Comparison of ENCODE assay signal across 18 cellular contexts in the genomic region with DNA sequence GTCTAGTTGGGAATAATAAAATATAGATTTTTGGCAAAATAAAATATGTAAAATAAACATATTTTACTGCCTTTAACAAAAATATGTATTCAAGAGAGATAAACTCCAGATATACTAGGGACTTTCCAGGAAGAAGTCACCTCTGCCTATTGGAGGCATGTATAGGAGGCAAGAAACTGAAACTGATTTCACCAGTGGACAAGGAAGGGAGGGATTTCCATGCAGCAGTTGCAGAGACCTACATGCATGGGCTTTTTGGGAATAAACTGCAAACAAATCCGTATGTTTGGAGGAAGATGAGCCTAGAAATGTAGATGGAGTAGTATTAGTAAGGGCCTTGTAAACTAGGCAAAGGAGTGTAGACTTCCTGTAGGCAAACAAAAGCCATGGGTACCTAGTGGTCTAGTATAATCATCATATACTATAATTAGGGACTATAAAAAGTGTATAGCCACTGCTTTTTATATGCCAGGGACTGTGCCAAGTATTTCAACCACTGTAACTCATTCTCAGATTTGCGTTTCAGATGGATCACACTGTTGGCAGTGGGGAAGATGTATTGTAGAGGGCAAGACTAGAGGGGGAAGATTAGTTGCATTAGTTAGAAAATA. TPM values are rescaled to one million over a fixed set of nuclear protein-coding genes. Genes with fewer than 3 reads are reported as not detected.
DNase-seq lines count a peak whose midpoint lies in the region; ATAC-seq and TF ChIP-seq lines count a peak whose summit lies in the region.
"Had no signal": no experiment of that assay in that cellular context is flagged by ENCODE, and none has a peak within 500 bp of the region (broad histone marks: within the 10 kb centered on the region; RNA-seq: fewer than 3 reads in every experiment).

No MANE protein-coding gene starts in this region.

- H2AFZ ChIP-seq in IMR-90 (replicated peaks; ENCODE audit: low read length, poor library complexity): no peak overlapping the region
- H2AFZ ChIP-seq: GM23248 had no signal

- no peak overlapping the region; the same call in 1 of the 2 replicates for H4K5ac ChIP-seq in IMR-90 (ENCODE audit: low read depth, low read length)

- no peak overlapping the region for H4K8ac ChIP-seq in IMR-90 (ENCODE audit: low read depth in 2 of 2, low read length in 2 of 2)

- no peak overlapping the region for H3K4ac ChIP-seq in IMR-90 (ENCODE audit: low read depth, low read length)

- H3K79me1 ChIP-seq in IMR-90 (ENCODE audit: low read depth in 1 of 2, low read length in 2 of 2): peaks cover 0 to 6% of the 10 kb centered on the region in 2 experiments; a peak in 1 of 4 replicates

- no peak for DNase-seq in HFFc6
- peak; percentile 24 for DNase-seq in IMR-90
- DNase-seq in choroid plexus epithelial cell (ENCODE audit: low read depth): peak; percentile 20
- peak in 1 of 3 donors; percentile 21 for DNase-seq in mucosa of descending colon
- no peak for DNase-seq in lower lobe of right lung
- DNase-seq: BE2C; CD4-positive, alpha-beta memory T cell; COR-L47; DMS153; DMS79 treated with DMSO at 0.1 percent for 48 hours; EL; GDM1 had no signal

- no peaks in the 10 kb centered on the region for H3K36me3 Mint-ChIP-seq in HFFc6 (ENCODE audit: low read depth)
- H3K36me3 Mint-ChIP-seq: CD4-positive, alpha-beta memory T cell had no signal

- no peaks in the 10 kb centered on the region; the same call in 1 of the 2 replicates for H3K36me3 ChIP-seq in IMR-90 (ENCODE audit: control insufficient read depth, insufficient read depth, low read length)
- H3K36me3 ChIP-seq in mucosa of descending colon (ENCODE audit: low read depth): no peaks in the 10 kb centered on the region
- H3K36me3 ChIP-seq in lower lobe of right lung: no peaks in the 10 kb centered on the region
- H3K36me3 ChIP-seq: BE2C had no signal

- peaks cover 45% of the 10 kb centered on the region for H3K4me1 Mint-ChIP-seq in HFFc6 (ENCODE audit: low read depth)
- H3K4me1 Mint-ChIP-seq: CD4-positive, alpha-beta memory T cell had no signal

- H2BK20ac ChIP-seq in IMR-90 (ENCODE audit: low read depth, low read length): no peak overlapping the region

- H2AK9ac ChIP-seq in IMR-90 (replicated peaks; ENCODE audit: low read depth, low read length, poor library complexity): no peak overlapping the region

- no peak overlapping the region for H3K4me2 ChIP-seq in IMR-90 (ENCODE audit: low read depth, low read length)
- H3K4me2 ChIP-seq: A549 had no signal

- CTCF ChIA-PET in IMR-90 (lab: Yijun Ruan, JAX): no interaction called here

- H3K18ac ChIP-seq in IMR-90 (ENCODE audit: low read depth, low read length): no peak overlapping the region

- no peak overlapping the region for H3K4me3 Mint-ChIP-seq in HFFc6
- H3K4me3 Mint-ChIP-seq: CD4-positive, alpha-beta memory T cell had no signal

- H2BK5ac ChIP-seq in IMR-90 (ENCODE audit: low read depth, low read length, poor library complexity, severe bottlenecking): no peak overlapping the region

- H3K56ac ChIP-seq in IMR-90 (ENCODE audit: extremely low read depth, insufficient read depth, low read length): no peak overlapping the region

- TF ChIP-seq CTCF in HFFc6 (IDR thresholded peaks at IDR 0.05) (no peak), IMR-90 (conservative IDR thresholded peaks at IDR 0.05; ENCODE audit: low read depth, low read length) (no peak), choroid plexus epithelial cell (conservative IDR thresholded peaks at IDR 0.05; ENCODE audit: low read depth, low read length) (no peak), mucosa of descending colon (IDR thresholded peaks at IDR 0.05) (no peak), lower lobe of right lung (IDR thresholded peaks at IDR 0.05) (no peak)

- no peak overlapping the region for H3K27ac ChIP-seq in IMR-90 (ENCODE audit: insufficient read depth, low read length)
- H3K27ac ChIP-seq in lower lobe of right lung: no peak overlapping the region
- H3K27ac ChIP-seq: A549, C4-2B, GM23248 had no signal

- H4K20me1 ChIP-seq in IMR-90 (ENCODE audit: insufficient read depth, low read length): no peaks in the 10 kb centered on the region

- H3K27ac Mint-ChIP-seq in HFFc6: peak overlapping the region; percentile 8; the same call in 1 of the 2 replicates
- H3K27ac Mint-ChIP-seq: CD4-positive, alpha-beta memory T cell had no signal

- ATAC-seq in IMR-90 (ENCODE audit: low read depth): no peak
- peak; percentile 77 for ATAC-seq in mucosa of descending colon
- no peak for ATAC-seq in lower lobe of right lung
- ATAC-seq in GM18867 (IDR thresholded peaks at IDR 0.05; ENCODE audit: unreplicated experiment): no peak
- ATAC-seq in HG02763 (IDR thresholded peaks at IDR 0.05; ENCODE audit: unreplicated experiment): no peak
- ATAC-seq: A549, HCT116 had no signal

- no peaks in the 10 kb centered on the region for H3K9me1 ChIP-seq in IMR-90 (ENCODE audit: insufficient read depth, low read length)

- H3K9me3 Mint-ChIP-seq in HFFc6: no peaks in the 10 kb centered on the region
- H3K9me3 Mint-ChIP-seq: CD4-positive, alpha-beta memory T cell had no signal

- no peak overlapping the region for H4K91ac ChIP-seq in IMR-90 (ENCODE audit: insufficient read depth, low read depth, low read length)

- intact Hi-C loops in IMR-90 (cut with micrococcal nuclease) (loop anchor here (5.0 kb wide), 3 partner anchors 122 to 1362 kb away; no protein-coding TSS in a partner anchor), mucosa of descending colon (cut with DNase I, micrococcal nuclease) (loop anchor here in 1 of 2 donors (5.0 to 10.0 kb wide), 2 partner anchors 58 to 1480 kb away; no protein-coding TSS in a partner anchor), lower lobe of right lung (cut with DNase I) (loop anchor here (10.0 kb wide), 1 partner anchor 60 kb away; no protein-coding TSS in a partner anchor)

- H3K9me3 ChIP-seq in IMR-90 (ENCODE audit: control insufficient read depth, insufficient read depth, low read length) (no peaks in the 10 kb centered on the region), mucosa of descending colon (no peaks in the 10 kb centered on the region), lower lobe of right lung (no peaks in the 10 kb centered on the region)
- H3K9me3 ChIP-seq: A549, BE2C had no signal

- H2BK15ac ChIP-seq in IMR-90 (ENCODE audit: low read depth, low read length): no peak overlapping the region

- dilution Hi-C loops in IMR-90 (cut with HindIII; ENCODE audit: low sequenced_read_pairs, unreplicated experiment): no loop called here

- POLR2A ChIA-PET in IMR-90 (lab: Charles Lee; ENCODE audit: unreplicated experiment): no interaction called here

- H2BK120ac ChIP-seq in IMR-90 (ENCODE audit: low read depth, low read length): no peak overlapping the region

- BruUV-seq in IMR-90 (replicated peaks; lab: Mats Ljungman, UMichigan): no TSS peak

- H3K23ac ChIP-seq in IMR-90 (ENCODE audit: low read depth, low read length): no peak overlapping the region

- in situ Hi-C loops in IMR-90 (cut with MboI; ENCODE audit: low sequenced_read_pairs): loop anchor here (5.0 kb wide), 2 partner anchors 58 to 1477 kb away; no protein-coding TSS in a partner anchor

- H3K9ac ChIP-seq in IMR-90 (ENCODE audit: low read depth, low read length): no peak overlapping the region
- H3K9ac ChIP-seq: GM23248 had no signal

- no peak for TF ChIP-seq POLR2A in IMR-90 (IDR thresholded peaks at IDR 0.05; ENCODE audit: low read depth, low read length)

- no peaks in the 10 kb centered on the region for H3K4me1 ChIP-seq in IMR-90 (ENCODE audit: control insufficient read depth, insufficient read depth, low read length)
- H3K4me1 ChIP-seq in mucosa of descending colon (ENCODE audit: low read depth): no peaks in the 10 kb centered on the region
- peaks cover 5% of the 10 kb centered on the region for H3K4me1 ChIP-seq in lower lobe of right lung
- H3K4me1 ChIP-seq: BE2C had no signal

- no peaks in the 10 kb centered on the region for H3K27me3 Mint-ChIP-seq in HFFc6 (ENCODE audit: insufficient read depth)

- H3K27me3 ChIP-seq in IMR-90 (ENCODE audit: control insufficient read depth, insufficient read depth, low read length) (no peaks in the 10 kb centered on the region), lower lobe of right lung (ENCODE audit: low read depth) (no peaks in the 10 kb centered on the region)
- H3K27me3 ChIP-seq: BE2C had no signal

- H3K4me3 ChIP-seq in IMR-90 (ENCODE audit: insufficient read depth, low read depth, low read length) (no peak overlapping the region), choroid plexus epithelial cell (ENCODE audit: low read depth, low read length) (no peak overlapping the region), mucosa of descending colon (no peak overlapping the region), lower lobe of right lung (no peak overlapping the region)
- H3K4me3 ChIP-seq: A549, GM23248 had no signal

- no peak overlapping the region for H2AK5ac ChIP-seq in IMR-90 (ENCODE audit: low read depth, low read length)

- WGBS in IMR-90 (ENCODE audit: extremely low coverage in 2 of 2, insufficient read length in 1 of 2), 2 experiments: 83% methylated on average over 1 of the region's 2 CpGs; no CpG with 5 or more reads in 1 of the 2 experiments

- H3K14ac ChIP-seq in IMR-90 (replicated peaks; ENCODE audit: low read depth, low read length): no peak overlapping the region

- no peak for TF ChIP-seq RAD21 in IMR-90 (IDR thresholded peaks at IDR 0.05; ENCODE audit: low read length)

TF ChIP-seq in IMR-90, 13 proteins besides CTCF, POLR2A, EP300 and RAD21 (continues in another document):
- TF ChIP-seq SMC3 (IDR thresholded peaks at IDR 0.05; ENCODE audit: low read depth, low read length): no peak
- no peak for TF ChIP-seq RFX5 (IDR thresholded peaks at IDR 0.05; ENCODE audit: low read depth, low read length)
- TF ChIP-seq MAFK (IDR thresholded peaks at IDR 0.05; ENCODE audit: low read depth, low read length): no peak
- no peak for TF ChIP-seq MXI1 (IDR thresholded peaks at IDR 0.05; ENCODE audit: borderline replicate concordance, low read depth, low read length)
- no peak for TF ChIP-seq CHD1 (IDR thresholded peaks at IDR 0.05; ENCODE audit: low read depth, low read length)
- no peak for TF ChIP-seq NFE2L2 (IDR thresholded peaks at IDR 0.05; ENCODE audit: low read depth, low read length)
- no peak for TF ChIP-seq MAZ (IDR thresholded peaks at IDR 0.05; ENCODE audit: borderline replicate concordance, low read depth, low read length)
- no peak for TF ChIP-seq CEBPB (IDR thresholded peaks at IDR 0.05; ENCODE audit: low read depth, low read length)
- TF ChIP-seq FOS (IDR thresholded peaks at IDR 0.05; ENCODE audit: low read depth, low read length): no peak

RNA-seq across cellular contexts. Expression of gene CD109, which starts 38.9 kb away (rescaled TPM):
- total RNA-seq in HFFc6 (2021; fragmentation: NEBNext Ultra II Directional; extraction: Animal tissue kit (Norgen Biotek cat#: 25700)): 10 to 100 TPM; 32.5 to 56.3 (median 48.9) TPM
- total RNA-seq in IMR-90 (2012; rRNA removed): 5.0 and 7.2 TPM in 2 replicates
- 2.6 and 3.6 TPM in 2 replicates for polyA plus RNA-seq in IMR-90 (2012; rRNA removed)
- 0.88 and 1.2 TPM in 2 replicates for polyA plus RNA-seq in IMR-90 (2012; cell fraction: cytosol; rRNA removed)
- 0.77 and 3.6 TPM in 2 replicates for polyA plus RNA-seq in IMR-90 (2012; cell fraction: nucleus; rRNA removed; ENCODE audit: low replicate concordance)
- 1 to 10 TPM; 1.7 to 9.1 (median 4.4) TPM for total RNA-seq in mucosa of descending colon
- total RNA-seq in lower lobe of right lung: 25.0 TPM

Comparison
In these comparisons a context has a peak if more than half of its experiments do, and no peak if none do; other contexts are left out.
1. DNase-seq: peak in IMR-90 (single experiment) and choroid plexus epithelial cell (single experiment); none in HFFc6 (single experiment) and lower lobe of right lung (single experiment).